Comparison of ENCODE assay signal across 13 cellular contexts in genomic region chr3:157347577-157348303, GRCh38.
A peak's percentile ranks its signal among the peaks of the same experiment; 100 is the strongest.
DNase-seq lines count a peak whose midpoint lies in the region; ATAC-seq and TF ChIP-seq lines count a peak whose summit lies in the region.
"Had no signal": no experiment of that assay in that cellular context is flagged by ENCODE, and none has a peak within 500 bp of the region (broad histone marks: within the 10 kb centered on the region; RNA-seq: fewer than 3 reads in every experiment).

No MANE protein-coding gene starts in this region.

- no peak overlapping the region for H3K27ac ChIP-seq in AG04450 (ENCODE audit: low read depth, low read length)
- H3K27ac ChIP-seq: BLaER1 treated with 17β-estradiol and CSF1 and Interleukin-3, amounts not matched to agents 10 nM and 100 nM had no signal

- CTCF ChIA-PET in AG04450 (lab: Charles Lee) = no interaction called here
- CTCF ChIA-PET in HEK293T (lab: Yijun Ruan, JAX) = no interaction called here

- POLR2A ChIA-PET in AG04450 (lab: Yijun Ruan, JAX) (no interaction called here), HEK293T (lab: Yijun Ruan, JAX) (no interaction called here)

- intact Hi-C loops in cardiac septum (cut with DNase I) = no loop called here

- DNase-seq in AG04450 (ENCODE audit: low read depth, low spot score) = no peak
- DNase-seq in HFF-Myc (ENCODE audit: extremely low read depth, low read depth) = no peak
- peak; percentile 54 for DNase-seq in amniotic epithelial cell (ENCODE audit: low read depth)
- peak; percentile 7 for DNase-seq in iPS DF 19.7 (ENCODE audit: low read depth, low spot score)
- DNase-seq in cardiac septum (ENCODE audit: low spot score) = no peak
- no peak for DNase-seq in HEK293T (ENCODE audit: extremely low spot score)
- DNase-seq: activated CD8-positive, alpha-beta T cell treated with anti-CD3 and anti-CD28 coated beads, Interleukin-2, amount 10 ng/mL, durations not matched to agents 7 days and 5 days; activated naive CD8-positive, alpha-beta T cell treated with anti-CD3 and anti-CD28 coated beads, Interleukin-2, amount 10 ng/mL, durations not matched to agents 7 days and 5 days; left cardiac atrium; NCI-H1105 treated with DMSO at 0.1 percent for 48 hours had no signal

- H3K27me3 ChIP-seq in AG04450 (ENCODE audit: control insufficient read depth, insufficient read depth, low read length) = no peaks in the 10 kb centered on the region
- H3K27me3 ChIP-seq: BLaER1 treated with 17β-estradiol and CSF1 and Interleukin-3, amounts not matched to agents 10 nM and 100 nM had no signal

- H3K9me3 ChIP-seq in AG04450 (ENCODE audit: control insufficient read depth, insufficient read depth, low read length) = peaks cover 7% of the 10 kb centered on the region

- TF ChIP-seq CTCF in AG04450 (IDR thresholded peaks at IDR 0.05; ENCODE audit: low read depth, low read length) = peak; percentile 22; the same call in 1 of the 2 replicates
- peak; percentile 38 for TF ChIP-seq CTCF in HFF-Myc (IDR thresholded peaks at IDR 0.05; ENCODE audit: low read depth, low read length, missing control alignments)

- H3K4me3 ChIP-seq in AG04450 (ENCODE audit: low read depth, low read length) (no peak overlapping the region), HFF-Myc (replicated peaks; ENCODE audit: low read depth, low read length) (no peak overlapping the region)
- H3K4me3 ChIP-seq: BLaER1 treated with 17β-estradiol and CSF1 and Interleukin-3, amounts not matched to agents 10 nM and 100 nM had no signal

- ATAC-seq in HG02870 (IDR thresholded peaks at IDR 0.05; ENCODE audit: unreplicated experiment) = no peak
- no peak for ATAC-seq in HG03039 (IDR thresholded peaks at IDR 0.05; ENCODE audit: unreplicated experiment)
- ATAC-seq: activated CD8-positive, alpha-beta T cell treated with anti-CD3 and anti-CD28 coated beads, Interleukin-2, amount 10 ng/mL, durations not matched to agents 7 days and 5 days; left cardiac atrium had no signal

TF ChIP-seq in HEK293T, 16 proteins besides CTCF, POLR2A, EP300 and RAD21:
- TF ChIP-seq FOXA1 (IDR thresholded peaks at IDR 0.05) = no peak
- TF ChIP-seq BHLHE40 (IDR thresholded peaks at IDR 0.05; ENCODE audit: borderline replicate concordance) = no peak
- TF ChIP-seq FOXK2 (IDR thresholded peaks at IDR 0.05) = no peak
- TF ChIP-seq ELF4 (IDR thresholded peaks at IDR 0.05) = no peak

Comparison
In these comparisons a context has a peak if more than half of its experiments do, and no peak if none do; other contexts are left out.
1. DNase-seq: peak in amniotic epithelial cell (single experiment) and iPS DF 19.7 (single experiment); none in AG04450 (single experiment), HFF-Myc (single experiment), cardiac septum (single experiment) and HEK293T (single experiment).